In genomic region chr7:131786204-131786603, GRCh38 we compare ENCODE assay signal across 25 cellular contexts.
DNase-seq lines count a peak whose midpoint lies in the region; ATAC-seq and TF ChIP-seq lines count a peak whose summit lies in the region.
"Had no signal": no experiment of that assay in that cellular context is flagged by ENCODE, and none has a peak within 500 bp of the region (broad histone marks: within the 10 kb centered on the region; RNA-seq: fewer than 3 reads in every experiment).

No MANE protein-coding gene starts in this region.

- no peaks in the 10 kb centered on the region for H3K4me1 Mint-ChIP-seq in activated CD4-positive, alpha-beta T cell treated with anti-CD3 and anti-CD28 coated beads, Interleukin-2, amount 10 ng/mL, durations not matched to agents 7 days and 5 days
- H3K4me1 Mint-ChIP-seq: CD4-positive, alpha-beta memory T cell; GM23338; H9; T-cell had no signal

- POLR2A ChIA-PET in activated CD4-positive, alpha-beta T cell treated with anti-CD3 and anti-CD28 coated beads, Interleukin-2, amount 10 ng/mL, durations not matched to agents 7 days and 5 days (lab: Charles Lee): no interaction called here

- H3K36me3 Mint-ChIP-seq in activated CD4-positive, alpha-beta T cell treated with anti-CD3 and anti-CD28 coated beads, Interleukin-2, amount 10 ng/mL, durations not matched to agents 7 days and 5 days (ENCODE audit: low read depth): no peaks in the 10 kb centered on the region
- H3K36me3 Mint-ChIP-seq: CD4-positive, alpha-beta memory T cell; T-cell had no signal

- CTCF ChIA-PET in activated CD4-positive, alpha-beta T cell treated with anti-CD3 and anti-CD28 coated beads, Interleukin-2, amount 10 ng/mL, durations not matched to agents 7 days and 5 days (lab: Charles Lee): no interaction called here

- H3K4me3 ChIP-seq in GM12865 (ENCODE audit: low read depth, low read length): no peak overlapping the region
- H3K4me3 ChIP-seq: A549, GM23338, SJCRH30 had no signal

- intact Hi-C loops in left colon (cut with DNase I, micrococcal nuclease): no loop called here

- H3K27me3 Mint-ChIP-seq in activated CD4-positive, alpha-beta T cell treated with anti-CD3 and anti-CD28 coated beads, Interleukin-2, amount 10 ng/mL, durations not matched to agents 7 days and 5 days: peaks cover 5% of the 10 kb centered on the region

- no peak for ATAC-seq in GM18861 (IDR thresholded peaks at IDR 0.05; ENCODE audit: unreplicated experiment)
- ATAC-seq in left colon: no peak
- ATAC-seq: GM23338, Panc1, T-cell had no signal

- H3K4me3 Mint-ChIP-seq in activated CD4-positive, alpha-beta T cell treated with anti-CD3 and anti-CD28 coated beads, Interleukin-2, amount 10 ng/mL, durations not matched to agents 7 days and 5 days: no peak overlapping the region
- H3K4me3 Mint-ChIP-seq: CD4-positive, alpha-beta memory T cell; GM23338; H9; T-cell had no signal

- no peak overlapping the region for H3K27ac Mint-ChIP-seq in activated CD4-positive, alpha-beta T cell treated with anti-CD3 and anti-CD28 coated beads, Interleukin-2, amount 10 ng/mL, durations not matched to agents 7 days and 5 days
- H3K27ac Mint-ChIP-seq: CD4-positive, alpha-beta memory T cell; GM23338; H9; T-cell had no signal

- no peak for TF ChIP-seq CTCF in GM12865 (IDR thresholded peaks at IDR 0.05; ENCODE audit: insufficient read depth, low read depth, low read length, missing control alignments)

- no peaks in the 10 kb centered on the region for H3K9me3 Mint-ChIP-seq in activated CD4-positive, alpha-beta T cell treated with anti-CD3 and anti-CD28 coated beads, Interleukin-2, amount 10 ng/mL, durations not matched to agents 7 days and 5 days

- DNase-seq in GM12865 (ENCODE audit: low read depth): peak; percentile 1
- DNase-seq in NCI-H1694 treated with DMSO at 0.1 percent for 48 hours (lab: John Stamatoyannopoulos, UW): peak; percentile 40
- peak; percentile 27 for DNase-seq in RPMI8226
- DNase-seq in activated CD4-positive, CD25-positive, alpha-beta regulatory T cell (lab: John Stamatoyannopoulos, UW): no peak
- DNase-seq in left colon: no peak
- no peak for DNase-seq in activated CD4-positive, alpha-beta T cell treated with anti-CD3 and anti-CD28 coated beads, Interleukin-2, amount 10 ng/mL, durations not matched to agents 7 days and 5 days
- DNase-seq: C1 segment of cervical spinal cord; CD4-positive, alpha-beta memory T cell; COR-L47; DMS79 treated with DMSO at 0.1 percent for 48 hours; H9; KG1; MM.1S; NCI-H1092; NCI-H1436; NCI-H1930; NCI-H2107; NCI-H446 treated with DMSO at 0.1 percent for 48 hours; NCI-H526; SJCRH30; T-cell had no signal

Comparison
In these comparisons a context has a peak if more than half of its experiments do, and no peak if none do; other contexts are left out.
1. DNase-seq: peak in GM12865 (single experiment), NCI-H1694 treated with DMSO at 0.1 percent for 48 hours (single experiment) and RPMI8226 (single experiment); none in activated CD4-positive, CD25-positive, alpha-beta regulatory T cell (0 of 4), left colon (0 of 2) and activated CD4-positive, alpha-beta T cell treated with anti-CD3 and anti-CD28 coated beads, Interleukin-2, amount 10 ng/mL, durations not matched to agents 7 days and 5 days (single experiment).